In the genomic region with DNA sequence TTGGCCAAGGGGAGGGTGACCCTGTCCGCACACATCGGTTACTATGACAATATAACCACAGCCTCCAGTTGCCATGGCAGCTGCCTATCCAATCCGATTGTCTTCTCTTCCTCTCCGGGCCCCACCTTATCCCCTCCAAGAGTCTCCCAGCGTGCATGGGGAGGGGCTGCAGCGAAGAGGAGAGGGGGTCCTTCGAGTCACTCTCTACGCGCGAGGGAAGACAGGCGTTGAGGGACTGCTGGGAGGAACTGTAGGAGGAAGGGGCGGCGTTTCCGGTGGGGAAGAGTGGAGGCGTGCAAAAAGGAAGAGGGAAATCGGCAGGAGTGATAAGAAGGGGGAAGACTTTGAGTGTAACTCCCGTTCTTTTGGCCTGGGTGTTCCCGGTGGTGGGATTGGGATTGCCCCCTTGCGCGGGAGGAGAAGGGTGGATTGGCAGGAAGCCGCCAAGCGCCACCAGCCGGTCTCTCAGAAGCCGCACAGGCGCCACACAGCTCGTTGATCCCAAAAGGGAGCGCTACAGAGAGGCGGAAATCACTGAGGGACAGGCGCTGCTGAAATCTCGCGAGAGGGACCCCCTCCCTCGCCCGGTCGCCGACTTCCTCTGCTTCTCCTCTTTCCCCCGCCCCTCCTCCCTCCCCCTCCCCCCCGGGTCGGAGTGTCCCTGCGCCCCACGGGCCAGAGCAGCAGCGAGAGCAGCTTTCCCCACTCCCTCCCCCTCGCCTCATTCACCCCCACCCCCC, we compare ENCODE assay signal across 1 cellular context.
TF ChIP-seq lines count a peak whose summit lies in the region.

No MANE protein-coding gene starts in this region.

TF ChIP-seq in HepG2, 621 proteins besides CTCF, POLR2A, EP300 and RAD21 (continued from another document and continues in another):
- TF ChIP-seq, protein P1, sequence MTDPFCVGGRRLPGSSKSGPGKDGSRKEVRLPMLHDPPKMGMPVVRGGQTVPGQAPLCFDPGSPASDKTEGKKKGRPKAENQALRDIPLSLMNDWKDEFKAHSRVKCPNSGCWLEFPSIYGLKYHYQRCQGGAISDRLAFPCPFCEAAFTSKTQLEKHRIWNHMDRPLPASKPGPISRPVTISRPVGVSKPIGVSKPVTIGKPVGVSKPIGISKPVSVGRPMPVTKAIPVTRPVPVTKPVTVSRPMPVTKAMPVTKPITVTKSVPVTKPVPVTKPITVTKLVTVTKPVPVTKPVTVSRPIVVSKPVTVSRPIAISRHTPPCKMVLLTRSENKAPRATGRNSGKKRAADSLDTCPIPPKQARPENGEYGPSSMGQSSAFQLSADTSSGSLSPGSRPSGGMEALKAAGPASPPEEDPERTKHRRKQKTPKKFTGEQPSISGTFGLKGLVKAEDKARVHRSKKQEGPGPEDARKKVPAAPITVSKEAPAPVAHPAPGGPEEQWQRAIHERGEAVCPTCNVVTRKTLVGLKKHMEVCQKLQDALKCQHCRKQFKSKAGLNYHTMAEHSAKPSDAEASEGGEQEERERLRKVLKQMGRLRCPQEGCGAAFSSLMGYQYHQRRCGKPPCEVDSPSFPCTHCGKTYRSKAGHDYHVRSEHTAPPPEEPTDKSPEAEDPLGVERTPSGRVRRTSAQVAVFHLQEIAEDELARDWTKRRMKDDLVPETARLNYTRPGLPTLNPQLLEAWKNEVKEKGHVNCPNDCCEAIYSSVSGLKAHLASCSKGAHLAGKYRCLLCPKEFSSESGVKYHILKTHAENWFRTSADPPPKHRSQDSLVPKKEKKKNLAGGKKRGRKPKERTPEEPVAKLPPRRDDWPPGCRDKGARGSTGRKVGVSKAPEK (CRISPR knock-in tag; IDR thresholded peaks at IDR 0.05; ENCODE audit: borderline replicate concordance) = no peak
- TF ChIP-seq, protein P2, sequence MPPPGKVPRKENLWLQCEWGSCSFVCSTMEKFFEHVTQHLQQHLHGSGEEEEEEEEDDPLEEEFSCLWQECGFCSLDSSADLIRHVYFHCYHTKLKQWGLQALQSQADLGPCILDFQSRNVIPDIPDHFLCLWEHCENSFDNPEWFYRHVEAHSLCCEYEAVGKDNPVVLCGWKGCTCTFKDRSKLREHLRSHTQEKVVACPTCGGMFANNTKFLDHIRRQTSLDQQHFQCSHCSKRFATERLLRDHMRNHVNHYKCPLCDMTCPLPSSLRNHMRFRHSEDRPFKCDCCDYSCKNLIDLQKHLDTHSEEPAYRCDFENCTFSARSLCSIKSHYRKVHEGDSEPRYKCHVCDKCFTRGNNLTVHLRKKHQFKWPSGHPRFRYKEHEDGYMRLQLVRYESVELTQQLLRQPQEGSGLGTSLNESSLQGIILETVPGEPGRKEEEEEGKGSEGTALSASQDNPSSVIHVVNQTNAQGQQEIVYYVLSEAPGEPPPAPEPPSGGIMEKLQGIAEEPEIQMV (CRISPR knock-in tag; IDR thresholded peaks at IDR 0.05; ENCODE audit: low read depth) = 0 out of 2 replicates have a peak, but pooled peaks have one; percentile 51
- TF ChIP-seq, protein P3, sequence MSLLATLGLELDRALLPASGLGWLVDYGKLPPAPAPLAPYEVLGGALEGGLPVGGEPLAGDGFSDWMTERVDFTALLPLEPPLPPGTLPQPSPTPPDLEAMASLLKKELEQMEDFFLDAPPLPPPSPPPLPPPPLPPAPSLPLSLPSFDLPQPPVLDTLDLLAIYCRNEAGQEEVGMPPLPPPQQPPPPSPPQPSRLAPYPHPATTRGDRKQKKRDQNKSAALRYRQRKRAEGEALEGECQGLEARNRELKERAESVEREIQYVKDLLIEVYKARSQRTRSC (CRISPR knock-in tag; IDR thresholded peaks at IDR 0.05; ENCODE audit: low read depth) = no peak
- TF ChIP-seq GATAD1 (CRISPR knock-in tag; IDR thresholded peaks at IDR 0.05) (peak; percentile 98), ESRRA (CRISPR knock-in tag; IDR thresholded peaks at IDR 0.05; ENCODE audit: low read depth) (no peak), MAFG (CRISPR knock-in tag; IDR thresholded peaks at IDR 0.05) (no peak), STAG1 (CRISPR knock-in tag; IDR thresholded peaks at IDR 0.05) (no peak), U2AF2 (IDR thresholded peaks at IDR 0.05; ENCODE audit: low read depth, low read length) (0 out of 2 replicates have a peak, but pooled peaks have one; percentile 74), ZNF720 (CRISPR knock-in tag; IDR thresholded peaks at IDR 0.05) (no peak), SIX4 (CRISPR knock-in tag; IDR thresholded peaks at IDR 0.05) (no peak), NFIC (IDR thresholded peaks at IDR 0.05; ENCODE audit: low read length) (peak; percentile 42; the same call in 1 of the 2 replicates), ZNF563 (CRISPR knock-in tag; IDR thresholded peaks at IDR 0.05) (no peak), ZNF75D (CRISPR knock-in tag; IDR thresholded peaks at IDR 0.05; ENCODE audit: borderline replicate concordance) (no peak), HOXA3 (CRISPR knock-in tag; IDR thresholded peaks at IDR 0.05) (peak; percentile 84), KLF15 (CRISPR knock-in tag; IDR thresholded peaks at IDR 0.05; ENCODE audit: borderline replicate concordance) (no peak), MATR3 (CRISPR knock-in tag; IDR thresholded peaks at IDR 0.05) (no peak), KAT2B (IDR thresholded peaks at IDR 0.05; ENCODE audit: borderline replicate concordance, low read depth, low read length) (no peak), ZNF660 (CRISPR knock-in tag; IDR thresholded peaks at IDR 0.05; ENCODE audit: borderline replicate concordance, low read depth) (no peak), ZNF34 (CRISPR knock-in tag; IDR thresholded peaks at IDR 0.05; ENCODE audit: borderline replicate concordance) (no peak), NFRKB (IDR thresholded peaks at IDR 0.05) (peak; percentile 64), NFKBIZ (CRISPR knock-in tag; IDR thresholded peaks at IDR 0.05) (no peak; the same call in 1 of the 2 replicates), NR2F2 (IDR thresholded peaks at IDR 0.05; ENCODE audit: borderline replicate concordance, low read depth) (no peak), HNRNPL (IDR thresholded peaks at IDR 0.05; ENCODE audit: low read depth, low read length) (0 out of 2 replicates have a peak, but pooled peaks have one; percentile 49), ATF7 (IDR thresholded peaks at IDR 0.05) (no peak), ATF7 (CRISPR knock-in tag; IDR thresholded peaks at IDR 0.05) (no peak), ZNF616 (CRISPR knock-in tag; IDR thresholded peaks at IDR 0.05; ENCODE audit: low read depth) (0 out of 2 replicates have a peak, but pooled peaks have one; percentile 28), JUNB (CRISPR knock-in tag; IDR thresholded peaks at IDR 0.05; ENCODE audit: borderline replicate concordance) (no peak; the same call in 1 of the 2 replicates), ZNF543 (CRISPR knock-in tag; IDR thresholded peaks at IDR 0.05) (peak; percentile 21; the same call in 1 of the 2 replicates), ZNF777 (CRISPR knock-in tag; IDR thresholded peaks at IDR 0.05) (no peak), RBFOX2 (IDR thresholded peaks at IDR 0.05; ENCODE audit: low read depth, low read length) (no peak), ZFYVE20 (CRISPR knock-in tag; IDR thresholded peaks at IDR 0.05; ENCODE audit: borderline replicate concordance, low read depth) (no peak), SMAD1 (CRISPR knock-in tag; IDR thresholded peaks at IDR 0.05; ENCODE audit: borderline replicate concordance, low read depth) (no peak), ZNF317 (CRISPR knock-in tag; IDR thresholded peaks at IDR 0.05) (no peak; the same call in 1 of the 2 replicates), CAMTA2 (CRISPR knock-in tag; IDR thresholded peaks at IDR 0.05; ENCODE audit: borderline replicate concordance) (no peak), ZNF747 (CRISPR knock-in tag; IDR thresholded peaks at IDR 0.05; ENCODE audit: borderline replicate concordance) (peak; percentile 35; the same call in 1 of the 2 replicates)
- TF ChIP-seq, protein P4, sequence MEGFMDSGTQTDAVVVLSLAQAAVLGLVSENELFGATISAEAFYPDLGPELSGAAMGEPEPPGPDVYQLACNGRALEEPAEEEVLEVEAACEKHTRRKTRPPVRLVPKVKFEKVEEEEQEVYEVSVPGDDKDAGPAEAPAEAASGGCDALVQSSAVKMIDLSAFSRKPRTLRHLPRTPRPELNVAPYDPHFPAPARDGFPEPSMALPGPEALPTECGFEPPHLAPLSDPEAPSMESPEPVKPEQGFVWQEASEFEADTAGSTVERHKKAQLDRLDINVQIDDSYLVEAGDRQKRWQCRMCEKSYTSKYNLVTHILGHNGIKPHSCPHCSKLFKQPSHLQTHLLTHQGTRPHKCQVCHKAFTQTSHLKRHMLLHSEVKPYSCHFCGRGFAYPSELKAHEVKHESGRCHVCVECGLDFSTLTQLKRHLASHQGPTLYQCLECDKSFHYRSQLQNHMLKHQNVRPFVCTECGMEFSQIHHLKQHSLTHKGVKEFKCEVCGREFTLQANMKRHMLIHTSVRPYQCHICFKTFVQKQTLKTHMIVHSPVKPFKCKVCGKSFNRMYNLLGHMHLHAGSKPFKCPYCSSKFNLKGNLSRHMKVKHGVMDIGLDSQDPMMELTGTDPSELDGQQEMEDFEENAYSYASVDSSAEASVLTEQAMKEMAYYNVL (CRISPR knock-in tag; IDR thresholded peaks at IDR 0.05; ENCODE audit: borderline replicate concordance) = peak; percentile 22; the same call in 1 of the 2 replicates
- TF ChIP-seq, protein P5, sequence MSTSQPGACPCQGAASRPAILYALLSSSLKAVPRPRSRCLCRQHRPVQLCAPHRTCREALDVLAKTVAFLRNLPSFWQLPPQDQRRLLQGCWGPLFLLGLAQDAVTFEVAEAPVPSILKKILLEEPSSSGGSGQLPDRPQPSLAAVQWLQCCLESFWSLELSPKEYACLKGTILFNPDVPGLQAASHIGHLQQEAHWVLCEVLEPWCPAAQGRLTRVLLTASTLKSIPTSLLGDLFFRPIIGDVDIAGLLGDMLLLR (CRISPR knock-in tag; IDR thresholded peaks at IDR 0.05) = peak; percentile 55; the same call in 1 of the 2 replicates
- TF ChIP-seq, protein P6, sequence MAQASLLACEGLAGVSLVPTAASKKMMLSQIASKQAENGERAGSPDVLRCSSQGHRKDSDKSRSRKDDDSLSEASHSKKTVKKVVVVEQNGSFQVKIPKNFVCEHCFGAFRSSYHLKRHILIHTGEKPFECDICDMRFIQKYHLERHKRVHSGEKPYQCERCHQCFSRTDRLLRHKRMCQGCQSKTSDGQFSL (CRISPR knock-in tag; IDR thresholded peaks at IDR 0.05) = peak; percentile 82; the same call in 1 of the 2 replicates
- TF ChIP-seq, protein P7, sequence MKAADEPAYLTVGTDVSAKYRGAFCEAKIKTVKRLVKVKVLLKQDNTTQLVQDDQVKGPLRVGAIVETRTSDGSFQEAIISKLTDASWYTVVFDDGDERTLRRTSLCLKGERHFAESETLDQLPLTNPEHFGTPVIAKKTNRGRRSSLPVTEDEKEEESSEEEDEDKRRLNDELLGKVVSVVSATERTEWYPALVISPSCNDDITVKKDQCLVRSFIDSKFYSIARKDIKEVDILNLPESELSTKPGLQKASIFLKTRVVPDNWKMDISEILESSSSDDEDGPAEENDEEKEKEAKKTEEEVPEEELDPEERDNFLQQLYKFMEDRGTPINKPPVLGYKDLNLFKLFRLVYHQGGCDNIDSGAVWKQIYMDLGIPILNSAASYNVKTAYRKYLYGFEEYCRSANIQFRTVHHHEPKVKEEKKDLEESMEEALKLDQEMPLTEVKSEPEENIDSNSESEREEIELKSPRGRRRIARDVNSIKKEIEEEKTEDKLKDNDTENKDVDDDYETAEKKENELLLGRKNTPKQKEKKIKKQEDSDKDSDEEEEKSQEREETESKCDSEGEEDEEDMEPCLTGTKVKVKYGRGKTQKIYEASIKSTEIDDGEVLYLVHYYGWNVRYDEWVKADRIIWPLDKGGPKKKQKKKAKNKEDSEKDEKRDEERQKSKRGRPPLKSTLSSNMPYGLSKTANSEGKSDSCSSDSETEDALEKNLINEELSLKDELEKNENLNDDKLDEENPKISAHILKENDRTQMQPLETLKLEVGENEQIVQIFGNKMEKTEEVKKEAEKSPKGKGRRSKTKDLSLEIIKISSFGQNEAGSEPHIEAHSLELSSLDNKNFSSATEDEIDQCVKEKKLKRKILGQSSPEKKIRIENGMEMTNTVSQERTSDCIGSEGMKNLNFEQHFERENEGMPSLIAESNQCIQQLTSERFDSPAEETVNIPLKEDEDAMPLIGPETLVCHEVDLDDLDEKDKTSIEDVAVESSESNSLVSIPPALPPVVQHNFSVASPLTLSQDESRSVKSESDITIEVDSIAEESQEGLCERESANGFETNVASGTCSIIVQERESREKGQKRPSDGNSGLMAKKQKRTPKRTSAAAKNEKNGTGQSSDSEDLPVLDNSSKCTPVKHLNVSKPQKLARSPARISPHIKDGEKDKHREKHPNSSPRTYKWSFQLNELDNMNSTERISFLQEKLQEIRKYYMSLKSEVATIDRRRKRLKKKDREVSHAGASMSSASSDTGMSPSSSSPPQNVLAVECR (CRISPR knock-in tag; IDR thresholded peaks at IDR 0.05; ENCODE audit: borderline replicate concordance) = peak; percentile 42
- TF ChIP-seq, protein P8, sequence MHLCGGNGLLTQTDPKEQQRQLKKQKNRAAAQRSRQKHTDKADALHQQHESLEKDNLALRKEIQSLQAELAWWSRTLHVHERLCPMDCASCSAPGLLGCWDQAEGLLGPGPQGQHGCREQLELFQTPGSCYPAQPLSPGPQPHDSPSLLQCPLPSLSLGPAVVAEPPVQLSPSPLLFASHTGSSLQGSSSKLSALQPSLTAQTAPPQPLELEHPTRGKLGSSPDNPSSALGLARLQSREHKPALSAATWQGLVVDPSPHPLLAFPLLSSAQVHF (CRISPR knock-in tag; IDR thresholded peaks at IDR 0.05) = no peak
- TF ChIP-seq, protein P9, sequence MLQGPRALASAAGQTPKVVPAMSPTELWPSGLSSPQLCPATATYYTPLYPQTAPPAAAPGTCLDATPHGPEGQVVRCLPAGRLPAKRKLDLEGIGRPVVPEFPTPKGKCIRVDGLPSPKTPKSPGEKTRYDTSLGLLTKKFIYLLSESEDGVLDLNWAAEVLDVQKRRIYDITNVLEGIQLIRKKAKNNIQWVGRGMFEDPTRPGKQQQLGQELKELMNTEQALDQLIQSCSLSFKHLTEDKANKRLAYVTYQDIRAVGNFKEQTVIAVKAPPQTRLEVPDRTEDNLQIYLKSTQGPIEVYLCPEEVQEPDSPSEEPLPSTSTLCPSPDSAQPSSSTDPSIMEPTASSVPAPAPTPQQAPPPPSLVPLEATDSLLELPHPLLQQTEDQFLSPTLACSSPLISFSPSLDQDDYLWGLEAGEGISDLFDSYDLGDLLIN (CRISPR knock-in tag; IDR thresholded peaks at IDR 0.05; ENCODE audit: borderline replicate concordance) = no peak; the same call in 1 of the 2 replicates
- TF ChIP-seq, protein P10, sequence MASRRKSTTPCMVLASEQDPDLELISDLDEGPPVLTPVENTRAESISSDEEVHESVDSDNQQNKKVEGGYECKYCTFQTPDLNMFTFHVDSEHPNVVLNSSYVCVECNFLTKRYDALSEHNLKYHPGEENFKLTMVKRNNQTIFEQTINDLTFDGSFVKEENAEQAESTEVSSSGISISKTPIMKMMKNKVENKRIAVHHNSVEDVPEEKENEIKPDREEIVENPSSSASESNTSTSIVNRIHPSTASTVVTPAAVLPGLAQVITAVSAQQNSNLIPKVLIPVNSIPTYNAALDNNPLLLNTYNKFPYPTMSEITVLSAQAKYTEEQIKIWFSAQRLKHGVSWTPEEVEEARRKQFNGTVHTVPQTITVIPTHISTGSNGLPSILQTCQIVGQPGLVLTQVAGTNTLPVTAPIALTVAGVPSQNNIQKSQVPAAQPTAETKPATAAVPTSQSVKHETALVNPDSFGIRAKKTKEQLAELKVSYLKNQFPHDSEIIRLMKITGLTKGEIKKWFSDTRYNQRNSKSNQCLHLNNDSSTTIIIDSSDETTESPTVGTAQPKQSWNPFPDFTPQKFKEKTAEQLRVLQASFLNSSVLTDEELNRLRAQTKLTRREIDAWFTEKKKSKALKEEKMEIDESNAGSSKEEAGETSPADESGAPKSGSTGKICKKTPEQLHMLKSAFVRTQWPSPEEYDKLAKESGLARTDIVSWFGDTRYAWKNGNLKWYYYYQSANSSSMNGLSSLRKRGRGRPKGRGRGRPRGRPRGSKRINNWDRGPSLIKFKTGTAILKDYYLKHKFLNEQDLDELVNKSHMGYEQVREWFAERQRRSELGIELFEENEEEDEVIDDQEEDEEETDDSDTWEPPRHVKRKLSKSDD (CRISPR knock-in tag; IDR thresholded peaks at IDR 0.05; ENCODE audit: low read depth) = 0 out of 2 replicates have a peak, but pooled peaks have one; percentile 23
